In genomic region chr5:56951946-56952691, GRCh38 we compare ENCODE assay signal across 8 cellular contexts. TPM values are rescaled to one million over a fixed set of nuclear protein-coding genes. Genes with fewer than 3 reads are reported as not detected.
DNase-seq lines count a peak whose midpoint lies in the region; ATAC-seq and TF ChIP-seq lines count a peak whose summit lies in the region.

TSS of gene MIER3 (minus strand) at chr5:56952123. CDS start at chr5:56952102, 21 bp downstream.

- in situ Hi-C loops in KBM-7 (cut with MboI; ENCODE audit: low pct_unique_long_range_greater_than_20kb, low sequenced_read_pairs), result no loop called here

- peak within 1 kb of the TSS; percentile 9 for H3K27ac Mint-ChIP-seq in activated naive CD4-positive, alpha-beta T cell treated with anti-CD3 and anti-CD28 coated beads for 36 hours
- peak within 1 kb of the TSS; percentile 94 for H3K27ac Mint-ChIP-seq in osteocyte (ENCODE audit: unreplicated experiment)

- H3K27ac ChIP-seq in SK-N-MC, result no peak within 1 kb of the TSS
- peak within 1 kb of the TSS; percentile 77 to 82 for H3K27ac ChIP-seq in thoracic aorta

- CTCF ChIA-PET in activated naive CD4-positive, alpha-beta T cell treated with anti-CD3 and anti-CD28 coated beads for 36 hours (lab: Charles Lee), result no interaction called here

- peak within 1 kb of the TSS; percentile 76 for H3K9ac ChIP-seq in SK-N-MC (ENCODE audit: insufficient read length)

- peak; percentile 79 for DNase-seq in EL
- DNase-seq in KBM-7, result peak; percentile 62
- no peak for DNase-seq in SK-N-MC (ENCODE audit: low read depth, low spot score)
- DNase-seq in activated naive CD4-positive, alpha-beta T cell treated with anti-CD3 and anti-CD28 coated beads for 36 hours, result peak; percentile 83
- DNase-seq in glomerular visceral epithelial cell (ENCODE audit: extremely low spot score), result peak; percentile 83
- peak; percentile 93 for DNase-seq in osteocyte (ENCODE audit: extremely low spot score, unreplicated experiment)
- peak; percentile 14 for DNase-seq in thoracic aorta (ENCODE audit: low spot score)

- H3K27me3 Mint-ChIP-seq in activated naive CD4-positive, alpha-beta T cell treated with anti-CD3 and anti-CD28 coated beads for 36 hours (ENCODE audit: low read depth), result peaks cover 10% of the 10 kb centered on the region
- H3K27me3 Mint-ChIP-seq in osteocyte (ENCODE audit: unreplicated experiment), result peaks cover 26% of the 10 kb centered on the region

- intact Hi-C loops in activated naive CD4-positive, alpha-beta T cell treated with anti-CD3 and anti-CD28 coated beads for 36 hours (cut with micrococcal nuclease), result loop anchor here (1.0 to 2.0 kb wide), 5 partner anchors 43 to 1509 kb away; partner anchors contain the start of genes PLK2 and SETD9

- peaks cover 20% of the 10 kb centered on the region for H3K4me1 Mint-ChIP-seq in activated naive CD4-positive, alpha-beta T cell treated with anti-CD3 and anti-CD28 coated beads for 36 hours (ENCODE audit: low read depth)
- H3K4me1 Mint-ChIP-seq in osteocyte (ENCODE audit: unreplicated experiment), result peaks cover 18% of the 10 kb centered on the region

- H3K9me3 ChIP-seq in SK-N-MC (ENCODE audit: low read depth, low read length) (no peaks in the 10 kb centered on the region), thoracic aorta (no peaks in the 10 kb centered on the region)

- peak within 1 kb of the TSS; percentile 85 for H3K4me3 Mint-ChIP-seq in activated naive CD4-positive, alpha-beta T cell treated with anti-CD3 and anti-CD28 coated beads for 36 hours
- H3K4me3 Mint-ChIP-seq in osteocyte (ENCODE audit: unreplicated experiment), result peak within 1 kb of the TSS; percentile 94

- H3K27me3 ChIP-seq in thoracic aorta (replicated peaks; ENCODE audit: insufficient read depth), result no peaks in the 10 kb centered on the region

- ATAC-seq in GM21717 (IDR thresholded peaks at IDR 0.05; ENCODE audit: unreplicated experiment) (peak; percentile 91), thoracic aorta (ENCODE audit: insufficient number of reproducible peaks, low FRiP score, low read depth) (peak; percentile 77)

- H3K36me3 ChIP-seq in SK-N-MC (ENCODE audit: insufficient read depth, low read length) (peaks cover 8% of the 10 kb centered on the region; the same call in 1 of the 2 replicates), thoracic aorta (no peaks in the 10 kb centered on the region)

- H3K4me3 ChIP-seq in SK-N-MC (peak within 1 kb of the TSS; percentile 83), thoracic aorta (peak within 1 kb of the TSS; percentile 95)

- TF ChIP-seq CTCF in osteocyte (IDR thresholded peaks at IDR 0.05) (no peak), thoracic aorta (IDR thresholded peaks at IDR 0.05) (no peak)

- peaks cover 2% of the 10 kb centered on the region for H3K36me3 Mint-ChIP-seq in activated naive CD4-positive, alpha-beta T cell treated with anti-CD3 and anti-CD28 coated beads for 36 hours (ENCODE audit: low read depth)
- H3K36me3 Mint-ChIP-seq in osteocyte (ENCODE audit: unreplicated experiment), result no peaks in the 10 kb centered on the region

- H3K9me3 Mint-ChIP-seq in activated naive CD4-positive, alpha-beta T cell treated with anti-CD3 and anti-CD28 coated beads for 36 hours, result no peaks in the 10 kb centered on the region
- H3K9me3 Mint-ChIP-seq in osteocyte (ENCODE audit: unreplicated experiment), result no peaks in the 10 kb centered on the region

- H3K4me1 ChIP-seq in thoracic aorta (ENCODE audit: control insufficient read depth in 1 of 2, low read depth in 2 of 2), result peaks cover 0 to 18% of the 10 kb centered on the region in 2 donors

RNA-seq across cellular contexts. Expression of gene MIER3, which starts in this region (rescaled TPM):
- 10 to 100 TPM; 11.1 to 12.3 TPM for total RNA-seq in activated naive CD4-positive, alpha-beta T cell treated with anti-CD3 and anti-CD28 coated beads for 36 hours
- total RNA-seq in osteocyte, result 22.4 and 22.6 TPM in 2 replicates
- total RNA-seq in thoracic aorta, result 10 to 100 TPM; 15.4 to 39.4 TPM
